25 cellular contexts compared by ENCODE assay signal in the genomic region with DNA sequence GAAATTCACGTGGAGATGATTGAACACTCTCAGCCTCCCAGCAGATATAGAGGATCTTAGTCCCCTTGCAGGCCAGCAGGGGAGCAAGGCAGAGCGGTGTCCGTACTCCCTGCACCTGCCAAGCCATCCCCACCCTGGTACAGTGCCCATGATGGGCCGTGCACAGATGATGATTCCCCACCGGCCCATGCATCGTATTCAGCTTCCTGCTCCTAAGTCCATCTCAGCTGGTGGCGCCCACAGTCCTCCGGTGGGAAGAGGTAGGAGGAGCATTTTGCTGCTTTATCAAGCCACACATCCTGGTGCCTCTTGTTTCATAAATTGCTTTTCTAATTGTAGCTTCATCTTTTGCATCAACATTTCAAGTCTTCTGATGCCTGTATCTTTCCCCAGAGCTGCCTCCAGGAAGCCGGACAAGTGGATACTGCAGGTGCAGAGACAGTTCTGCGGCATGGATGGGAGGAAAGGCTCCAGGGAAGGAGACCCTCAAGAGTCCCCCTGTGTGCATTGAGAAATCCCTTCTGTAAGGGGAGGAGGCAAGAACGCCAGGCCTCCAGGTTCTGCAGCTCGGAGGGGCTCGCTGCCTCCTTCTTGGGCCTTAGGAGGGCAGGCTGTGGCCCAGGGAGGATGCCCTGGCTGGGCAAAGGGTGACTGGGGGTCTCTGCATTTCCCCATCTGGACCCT. TPM values are rescaled to one million over a fixed set of nuclear protein-coding genes. Genes with fewer than 3 reads are reported as not detected.
"Had no signal": no experiment of that assay in that cellular context is flagged by ENCODE, and none has a peak within 500 bp of the region (broad histone marks: within the 10 kb centered on the region; RNA-seq: fewer than 3 reads in every experiment).

No MANE protein-coding gene starts in this region.

- ATAC-seq: activated CD4-positive, alpha-beta T cell treated with anti-CD3 and anti-CD28 coated beads for 36 hours; activated CD8-positive, alpha-beta T cell treated with anti-CD3 and anti-CD28 coated beads, Interleukin-2, amount 10 ng/mL, durations not matched to agents 7 days and 5 days; T-cell had no signal

- FAIRE-seq: frontal cortex, urothelium cell line had no signal

- H3K9me3 ChIP-seq: breast epithelium, right atrium auricular region, testis, transverse colon had no signal

- H3K4me3 ChIP-seq: breast epithelium, coronary artery, dorsolateral prefrontal cortex, right atrium auricular region, testis, transverse colon had no signal

- H3K4me1 Mint-ChIP-seq: activated B cell treated with CpG ODN at 0.5 μM for 24 hours; activated CD4-positive, alpha-beta T cell treated with anti-CD3 and anti-CD28 coated beads for 36 hours; activated naive CD4-positive, alpha-beta T cell treated with anti-CD3 and anti-CD28 coated beads, Interleukin-2, amount 50 U/mL, for 24 hours; mesothelial cell of epicardium; naive B cell; nephron progenitor cell; T-cell had no signal

- H3K9me3 Mint-ChIP-seq: activated naive CD4-positive, alpha-beta T cell treated with anti-CD3 and anti-CD28 coated beads, Interleukin-2, amount 50 U/mL, for 24 hours; mesothelial cell of epicardium; nephron progenitor cell; T-cell had no signal

- H3K27ac ChIP-seq: breast epithelium, coronary artery, parathyroid adenoma, right atrium auricular region, testis, transverse colon had no signal

- DNase-seq: activated B cell treated with CpG ODN at 0.5 μM for 24 hours; activated CD4-positive, alpha-beta T cell treated with anti-CD3 and anti-CD28 coated beads for 36 hours; activated CD8-positive, alpha-beta T cell treated with anti-CD3 and anti-CD28 coated beads, Interleukin-2, amount 10 ng/mL, durations not matched to agents 7 days and 5 days; activated T-cell treated with anti-CD3 and anti-CD28 coated beads, Interleukin-2, amount 50 U/mL, for 48 hours; effector memory CD4-positive, alpha-beta T cell; left ventricle myocardium superior; naive B cell; nephron progenitor cell; stimulated activated CD4-positive, alpha-beta T cell treated with anti-CD3 and anti-CD28 coated beads, Interleukin-2, amount 100 ng/mL, for 48 hours; stimulated activated naive CD4-positive, alpha-beta T cell treated with Interleukin-2 at 50 U/mL for 16 hours; T-cell; testis; transverse colon had no signal

- H3K36me3 Mint-ChIP-seq: activated naive CD4-positive, alpha-beta T cell treated with anti-CD3 and anti-CD28 coated beads, Interleukin-2, amount 50 U/mL, for 24 hours; naive B cell; T-cell had no signal

- H3K27ac Mint-ChIP-seq: activated B cell treated with CpG ODN at 0.5 μM for 24 hours; activated CD4-positive, alpha-beta T cell treated with anti-CD3 and anti-CD28 coated beads for 36 hours; activated CD8-positive, alpha-beta T cell treated with anti-CD3 and anti-CD28 coated beads, Interleukin-2, amount 10 ng/mL, durations not matched to agents 7 days and 5 days; activated naive CD4-positive, alpha-beta T cell treated with anti-CD3 and anti-CD28 coated beads, Interleukin-2, amount 50 U/mL, for 24 hours; activated T-helper 2 cell treated with anti-CD3 and anti-CD28 coated beads, Interferon-gamma antibody, Interleukin-2, Interleukin-4, amounts not matched to agents 10 μg/mL and 5 μg/mL and 100 μg/mL, durations not matched to agents 14 hours and 24 hours and 36 hours; mesothelial cell of epicardium; naive B cell; nephron progenitor cell; T-cell; T-helper 2 cell treated with Interferon-gamma antibody and Interleukin-4, amounts not matched to agents 5 μg/mL and 100 μg/mL, for 36 hours had no signal

- H3K4me1 ChIP-seq: breast epithelium, parathyroid adenoma, testis, transverse colon had no signal

- H3K27me3 Mint-ChIP-seq: activated naive CD4-positive, alpha-beta T cell treated with anti-CD3 and anti-CD28 coated beads, Interleukin-2, amount 50 U/mL, for 24 hours had no signal

- H3K4me3 Mint-ChIP-seq: activated B cell treated with CpG ODN at 0.5 μM for 24 hours; activated CD4-positive, alpha-beta T cell treated with anti-CD3 and anti-CD28 coated beads for 36 hours; activated CD8-positive, alpha-beta T cell treated with anti-CD3 and anti-CD28 coated beads, Interleukin-2, amount 10 ng/mL, durations not matched to agents 7 days and 5 days; activated naive CD4-positive, alpha-beta T cell treated with anti-CD3 and anti-CD28 coated beads, Interleukin-2, amount 50 U/mL, for 24 hours; mesothelial cell of epicardium; nephron progenitor cell; T-cell; T-helper 2 cell treated with Interferon-gamma antibody and Interleukin-4, amounts not matched to agents 5 μg/mL and 100 μg/mL, for 36 hours had no signal

- H3K27me3 ChIP-seq: breast epithelium, dorsolateral prefrontal cortex, right atrium auricular region, testis, transverse colon had no signal

- H3K36me3 ChIP-seq: breast epithelium, right atrium auricular region, transverse colon had no signal

RNA-seq across cellular contexts. Expression of a gene that starts 55.3 kb away (rescaled TPM):
- total RNA-seq: activated CD4-positive, alpha-beta T cell treated with anti-CD3 and anti-CD28 coated beads for 36 hours; activated T-helper 2 cell treated with anti-CD3 and anti-CD28 coated beads, Interferon-gamma antibody, Interleukin-2, Interleukin-4, amounts not matched to agents 10 μg/mL and 5 μg/mL and 100 μg/mL, durations not matched to agents 14 hours and 24 hours and 36 hours; epithelial cell of proximal tubule; mesothelial cell of epicardium had no signal
